ENCODE assay signal across 22 cellular contexts in the genomic region with DNA sequence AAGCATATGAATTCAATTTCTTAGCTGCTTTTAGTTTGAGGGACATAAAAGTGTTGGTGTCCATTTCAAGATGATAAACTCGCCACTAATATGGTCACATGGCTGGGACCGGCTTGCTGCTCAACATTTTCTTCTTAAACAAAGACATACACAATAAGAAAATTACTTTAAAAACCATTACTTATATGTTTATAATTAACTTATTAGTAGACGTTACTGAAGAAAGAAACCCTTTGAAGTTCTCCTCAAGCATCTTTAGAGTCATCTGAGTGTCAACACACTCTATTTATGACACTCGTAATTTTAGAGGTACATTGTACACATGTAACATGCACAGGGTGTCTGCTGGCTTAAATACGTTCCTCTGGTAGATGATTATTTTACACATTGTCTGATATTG.
"Had no signal": no experiment of that assay in that cellular context is flagged by ENCODE, and none has a peak within 500 bp of the region (broad histone marks: within the 10 kb centered on the region; RNA-seq: fewer than 3 reads in every experiment).

No MANE protein-coding gene starts in this region.

- DNase-seq: activated B cell treated with CpG ODN at 0.5 μM for 24 hours; activated CD4-positive, alpha-beta memory T cell treated with anti-CD3 and anti-CD28 coated beads, Interleukin-2, amount 10 ng/mL, durations not matched to agents 7 days and 5 days; activated CD4-positive, alpha-beta T cell treated with anti-CD3 and anti-CD28 coated beads for 48 hours; activated CD8-positive, alpha-beta memory T cell treated with anti-CD3 and anti-CD28 coated beads, Interleukin-2, amount 10 ng/mL, durations not matched to agents 7 days and 5 days; activated naive CD4-positive, alpha-beta T cell treated with anti-CD3 and anti-CD28 coated beads for 36 hours; activated naive CD8-positive, alpha-beta T cell treated with anti-CD3 and anti-CD28 coated beads, Interleukin-2, amount 50 U/mL, for 24 hours; anterior cingulate cortex; left cardiac atrium; lower lobe of right lung; midbrain; small intestine; stimulated activated CD4-positive, alpha-beta T cell treated with anti-CD3 and anti-CD28 coated beads, Interleukin-4, amount 100 ng/mL, for 1 hour; stimulated activated naive CD8-positive, alpha-beta T cell treated with anti-CD3 and anti-CD28 coated beads, Interleukin-15, amount 100 ng/mL, for 72 hours; T-helper 1 cell; T-helper 9 cell had no signal

- H3K36me3 Mint-ChIP-seq: activated CD8-positive, alpha-beta memory T cell treated with anti-CD3 and anti-CD28 coated beads, Interleukin-2, amount 10 ng/mL, durations not matched to agents 7 days and 5 days had no signal

- H3K36me3 ChIP-seq: brain microvascular endothelial cell, lower lobe of right lung, prostate gland, right atrium auricular region, vagina had no signal

- H3K4me3 ChIP-seq: coronary artery, lower lobe of right lung, prostate gland, right atrium auricular region, vagina had no signal

- H3K9me3 ChIP-seq: lower lobe of right lung, prostate gland, right atrium auricular region, vagina had no signal

- H3K4me1 ChIP-seq: prostate gland, vagina had no signal

- H3K4me3 Mint-ChIP-seq: activated B cell treated with CpG ODN at 0.5 μM for 24 hours; activated CD4-positive, alpha-beta memory T cell treated with anti-CD3 and anti-CD28 coated beads, Interleukin-2, amount 10 ng/mL, durations not matched to agents 7 days and 5 days; activated CD8-positive, alpha-beta memory T cell treated with anti-CD3 and anti-CD28 coated beads, Interleukin-2, amount 10 ng/mL, durations not matched to agents 7 days and 5 days; activated naive CD4-positive, alpha-beta T cell treated with anti-CD3 and anti-CD28 coated beads for 36 hours; activated naive CD8-positive, alpha-beta T cell treated with anti-CD3 and anti-CD28 coated beads, Interleukin-2, amount 50 U/mL, for 24 hours; central memory CD8-positive, alpha-beta T cell; stimulated activated naive CD8-positive, alpha-beta T cell treated with anti-CD3 and anti-CD28 coated beads, Interleukin-15, amount 100 ng/mL, for 72 hours had no signal

- H3K9me3 Mint-ChIP-seq: activated B cell treated with CpG ODN at 0.5 μM for 24 hours had no signal

- H3K27me3 Mint-ChIP-seq: activated CD4-positive, alpha-beta memory T cell treated with anti-CD3 and anti-CD28 coated beads, Interleukin-2, amount 10 ng/mL, durations not matched to agents 7 days and 5 days; activated CD8-positive, alpha-beta memory T cell treated with anti-CD3 and anti-CD28 coated beads, Interleukin-2, amount 10 ng/mL, durations not matched to agents 7 days and 5 days; central memory CD8-positive, alpha-beta T cell had no signal

- H3K27ac Mint-ChIP-seq: activated B cell treated with CpG ODN at 0.5 μM for 24 hours; activated CD4-positive, alpha-beta memory T cell treated with anti-CD3 and anti-CD28 coated beads, Interleukin-2, amount 10 ng/mL, durations not matched to agents 7 days and 5 days; activated CD8-positive, alpha-beta memory T cell treated with anti-CD3 and anti-CD28 coated beads, Interleukin-2, amount 10 ng/mL, durations not matched to agents 7 days and 5 days; activated naive CD4-positive, alpha-beta T cell treated with anti-CD3 and anti-CD28 coated beads for 36 hours; activated naive CD8-positive, alpha-beta T cell treated with anti-CD3 and anti-CD28 coated beads, Interleukin-2, amount 50 U/mL, for 24 hours; stimulated activated naive CD8-positive, alpha-beta T cell treated with anti-CD3 and anti-CD28 coated beads, Interleukin-15, amount 100 ng/mL, for 72 hours had no signal

- H3K27ac ChIP-seq: brain microvascular endothelial cell, coronary artery, lower lobe of right lung, prostate gland, right atrium auricular region, vagina had no signal

- H3K27me3 ChIP-seq: brain microvascular endothelial cell, right atrium auricular region, vagina had no signal

- ATAC-seq: activated CD8-positive, alpha-beta memory T cell treated with anti-CD3 and anti-CD28 coated beads, Interleukin-2, amount 10 ng/mL, durations not matched to agents 7 days and 5 days; activated naive CD8-positive, alpha-beta T cell treated with anti-CD3 and anti-CD28 coated beads, Interleukin-2, amount 50 U/mL, for 24 hours; esophagus mucosa; left cardiac atrium; lower lobe of right lung; stimulated activated naive CD8-positive, alpha-beta T cell treated with anti-CD3 and anti-CD28 coated beads, Interleukin-15, amount 100 ng/mL, for 72 hours had no signal

- H3K4me1 Mint-ChIP-seq: activated B cell treated with CpG ODN at 0.5 μM for 24 hours; activated CD4-positive, alpha-beta memory T cell treated with anti-CD3 and anti-CD28 coated beads, Interleukin-2, amount 10 ng/mL, durations not matched to agents 7 days and 5 days; activated CD8-positive, alpha-beta memory T cell treated with anti-CD3 and anti-CD28 coated beads, Interleukin-2, amount 10 ng/mL, durations not matched to agents 7 days and 5 days; activated naive CD8-positive, alpha-beta T cell treated with anti-CD3 and anti-CD28 coated beads, Interleukin-2, amount 50 U/mL, for 24 hours; central memory CD8-positive, alpha-beta T cell; stimulated activated naive CD8-positive, alpha-beta T cell treated with anti-CD3 and anti-CD28 coated beads, Interleukin-15, amount 100 ng/mL, for 72 hours had no signal
